Comparison of ENCODE assay signal across 8 cellular contexts in the genomic region with DNA sequence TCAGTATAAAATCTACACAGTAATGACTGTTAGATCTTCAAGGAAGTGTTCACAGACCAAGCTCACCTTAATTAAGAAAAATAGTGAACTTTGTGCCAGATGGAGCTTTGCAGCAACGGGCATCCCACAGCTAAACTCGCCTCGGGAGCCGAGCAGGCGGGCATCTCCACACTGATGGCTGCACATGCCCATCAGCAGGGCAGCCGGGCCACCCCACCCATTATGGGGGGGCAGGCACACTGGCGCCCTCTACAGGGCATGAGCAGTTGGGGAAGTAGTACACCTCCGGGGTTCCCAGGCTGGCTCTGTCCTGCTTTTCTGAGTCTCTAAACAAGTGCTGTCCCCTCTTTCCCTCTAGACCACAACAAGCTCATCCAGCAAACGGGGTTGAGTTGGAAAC. TPM values are rescaled to one million over a fixed set of nuclear protein-coding genes. Genes with fewer than 3 reads are reported as not detected.
A peak's percentile ranks its signal among the peaks of the same experiment; 100 is the strongest.
DNase-seq lines count a peak whose midpoint lies in the region; ATAC-seq and TF ChIP-seq lines count a peak whose summit lies in the region.

No MANE protein-coding gene starts in this region.

- H3K27me3 ChIP-seq in BJ (ENCODE audit: control insufficient read depth, insufficient read depth, low read length) (no peaks in the 10 kb centered on the region), H9 (ENCODE audit: insufficient read depth, low read length) (no peaks in the 10 kb centered on the region), gastroesophageal sphincter (no peaks in the 10 kb centered on the region)

- H3K18ac ChIP-seq in H9 (ENCODE audit: insufficient read length, low read depth, low read length): no peak overlapping the region

- no peak overlapping the region for H3K56ac ChIP-seq in H9 (ENCODE audit: insufficient read length, low read depth, low read length)

- H3K9me3 ChIP-seq in H9 (ENCODE audit: control insufficient read depth, low read depth, low read length) (no peaks in the 10 kb centered on the region), gastroesophageal sphincter (no peaks in the 10 kb centered on the region)

- DNase-seq in BJ (ENCODE audit: low read depth) (no peak), H9 (no peak), left lobe of liver (ENCODE audit: low spot score) (no peak), NCI-H146 (lab: John Stamatoyannopoulos, UW) (no peak), SHP77 treated with DMSO at 0.1 percent for 48 hours (lab: John Stamatoyannopoulos, UW) (no peak)
- peak; percentile 27 for DNase-seq in activated CD4-positive, alpha-beta T cell treated with anti-CD3 and anti-CD28 coated beads, Interleukin-2, amount 50 U/mL, for 1 hour

- CTCF ChIA-PET in BJ (lab: Yijun Ruan, JAX): interaction anchor here (0.6 to 6.6 kb wide), 47 partner anchors 8 to 1102 kb away, joined by 3 to 150 read pairs (median 4); partner anchors contain the start of genes GABBR2, TBC1D2 and TRMO

- no peaks in the 10 kb centered on the region; a peak in 1 of 4 replicates for H3K4me1 Mint-ChIP-seq in H9

- no peaks in the 10 kb centered on the region; a peak in 1 of 5 replicates for H3K9me3 Mint-ChIP-seq in H9

- H2AFZ ChIP-seq in H9 (ENCODE audit: low read length): no peak overlapping the region

- no peak overlapping the region for H3K4me2 ChIP-seq in H9 (ENCODE audit: insufficient read depth, insufficient read length, low read length)

- H4K5ac ChIP-seq in H9 (ENCODE audit: insufficient read length, low read depth, low read length): no peak overlapping the region

- no peak overlapping the region for H2BK5ac ChIP-seq in H9 (ENCODE audit: insufficient read length, low read length)

- no peak overlapping the region for H2BK15ac ChIP-seq in H9 (ENCODE audit: low read depth, low read length)

- ATAC-seq in left lobe of liver (peak; percentile 39), gastroesophageal sphincter (no peak), GM18858 (IDR thresholded peaks at IDR 0.05; ENCODE audit: unreplicated experiment) (no peak)

- no peak overlapping the region for H2BK12ac ChIP-seq in H9 (ENCODE audit: insufficient read length, low read depth, low read length)

- no peaks in the 10 kb centered on the region for H3K27me3 Mint-ChIP-seq in H9 (ENCODE audit: low read depth)

- WGBS in H9 (ENCODE audit: extremely low coverage, insufficient read length, low lambda C conversion rate): no CpG with 5 or more reads among the region's 9 CpGs
- WGBS in gastroesophageal sphincter (ENCODE audit: low coverage in 1 of 2), 2 donors: 88% methylated on average over 3 to 6 of the region's 9 CpGs

- peaks cover 30 to 66% (median 58%) of the 10 kb centered on the region in 3 experiments for H3K36me3 Mint-ChIP-seq in H9 (ENCODE audit: insufficient read depth in 1 of 3, low read depth in 3 of 3)

- H3K4me3 Mint-ChIP-seq in H9: no peak overlapping the region

- no peaks in the 10 kb centered on the region for H3K4me1 ChIP-seq in H9 (ENCODE audit: insufficient read depth, low read length)
- no peaks in the 10 kb centered on the region for H3K4me1 ChIP-seq in gastroesophageal sphincter

- H3K23me2 ChIP-seq in H9 (ENCODE audit: insufficient read length, low read depth, low read length, poor library complexity, severe bottlenecking): no peaks in the 10 kb centered on the region

- no peak overlapping the region for H2BK20ac ChIP-seq in H9 (ENCODE audit: low read depth, low read length, poor library complexity, severe bottlenecking)

- no peak overlapping the region for H3K27ac ChIP-seq in H9 (ENCODE audit: insufficient read length, low read depth, low read length)
- no peak overlapping the region for H3K27ac ChIP-seq in gastroesophageal sphincter

- H3K4me3 ChIP-seq in BJ (ENCODE audit: low read depth, low read length) (no peak overlapping the region), gastroesophageal sphincter (no peak overlapping the region)

- no peak for TF ChIP-seq POLR2A in gastroesophageal sphincter (IDR thresholded peaks at IDR 0.05)

- no peak for TF ChIP-seq EP300 in gastroesophageal sphincter (IDR thresholded peaks at IDR 0.05)

- no peaks in the 10 kb centered on the region for H3K79me1 ChIP-seq in H9 (ENCODE audit: insufficient read depth, low read depth, low read length, poor library complexity, severe bottlenecking)

- no peak overlapping the region for H2BK120ac ChIP-seq in H9 (ENCODE audit: low read depth, low read length, poor library complexity, severe bottlenecking)

- H3K23ac ChIP-seq in H9 (ENCODE audit: insufficient read length, low read depth, low read length): no peak overlapping the region

- TF ChIP-seq CTCF in BJ (IDR thresholded peaks at IDR 0.05; ENCODE audit: insufficient read depth, low read depth, low read length) (peak; percentile 77), H9 (conservative IDR thresholded peaks at IDR 0.05) (peak; percentile 81), gastroesophageal sphincter (IDR thresholded peaks at IDR 0.05) (peak in 2 of 4 experiments; percentile 13 to 37)

- H3K27ac Mint-ChIP-seq in H9: no peak overlapping the region

- no peak overlapping the region for H4K8ac ChIP-seq in H9 (replicated peaks; ENCODE audit: insufficient read length, low read depth, low read length)

- POLR2A ChIA-PET in BJ (lab: Charles Lee): no interaction called here

- no peak overlapping the region for H4K91ac ChIP-seq in H9 (ENCODE audit: insufficient read length, low read depth, low read length)

- H3K79me2 ChIP-seq in H9 (ENCODE audit: insufficient read depth, low read length): no peaks in the 10 kb centered on the region

- no peak overlapping the region for H3K14ac ChIP-seq in H9 (ENCODE audit: insufficient read depth, low read length)

- no peak overlapping the region for H3K4ac ChIP-seq in H9 (ENCODE audit: low read depth, low read length)

- no peaks in the 10 kb centered on the region for H4K20me1 ChIP-seq in H9 (ENCODE audit: control insufficient read depth, insufficient read depth, insufficient read length)

- H3K9ac ChIP-seq in H9 (ENCODE audit: extremely low read depth, insufficient read length, low read length): no peak overlapping the region

- H3K36me3 ChIP-seq in BJ (ENCODE audit: control insufficient read depth, insufficient read depth, low read length): peaks cover 18% of the 10 kb centered on the region
- H3K36me3 ChIP-seq in gastroesophageal sphincter: peaks cover 0 to 80% of the 10 kb centered on the region in 2 donors

- H3T11ph ChIP-seq in H9 (ENCODE audit: low read length): no peak overlapping the region

- H2AK5ac ChIP-seq in H9 (ENCODE audit: insufficient read length, low read length): no peak overlapping the region

RNA-seq across cellular contexts. Expression of gene ANKS6, which starts 21.6 kb away (rescaled TPM):
- polyA plus RNA-seq in BJ (2011; rRNA removed): 9.9 and 13.0 TPM in 2 replicates
- polyA minus RNA-seq in BJ (2011; rRNA and poly(A)+ RNA removed): 10.4 and 11.4 TPM in 2 replicates
- total RNA-seq in H9 (2021): 44.5 and 46.3 TPM in 2 replicates
- total RNA-seq in left lobe of liver: 5.7 TPM
- total RNA-seq in gastroesophageal sphincter: 10 to 100 TPM; 17.6 to 38.4 (median 22.8) TPM

RNA-seq across cellular contexts. Expression of gene GALNT12, which starts 32.7 kb away (rescaled TPM):
- 4.2 and 4.8 TPM in 2 replicates for polyA plus RNA-seq in BJ (2011; rRNA removed)
- polyA minus RNA-seq in BJ (2011; rRNA and poly(A)+ RNA removed): 1.3 and 3.1 TPM in 2 replicates
- total RNA-seq in H9 (2021): 18.0 and 18.5 TPM in 2 replicates
- total RNA-seq in left lobe of liver: 0.35 TPM
- 10 to 100 TPM; 13.7 to 34.6 (median 15.2) TPM for total RNA-seq in gastroesophageal sphincter

Comparison
In these comparisons a context has a peak if more than half of its experiments do, and no peak if none do; other contexts are left out.
1. RNA of gene GALNT12, which starts 32.7 kb away (total RNA-seq): 18.0 to 18.5 TPM in H9 and 13.7 to 34.6 TPM in gastroesophageal sphincter; 0.35 TPM in left lobe of liver (single experiment); every median in the first group is over 10 times any median in the second.